In genomic region chr16:6317924-6318323, GRCh38 we compare ENCODE assay signal across 1 cellular context.
TF ChIP-seq lines count a peak whose summit lies in the region.

No MANE protein-coding gene starts in this region.

TF ChIP-seq in GM23338, 12 proteins besides CTCF, POLR2A, EP300 and RAD21:
- TF ChIP-seq, protein P1, sequence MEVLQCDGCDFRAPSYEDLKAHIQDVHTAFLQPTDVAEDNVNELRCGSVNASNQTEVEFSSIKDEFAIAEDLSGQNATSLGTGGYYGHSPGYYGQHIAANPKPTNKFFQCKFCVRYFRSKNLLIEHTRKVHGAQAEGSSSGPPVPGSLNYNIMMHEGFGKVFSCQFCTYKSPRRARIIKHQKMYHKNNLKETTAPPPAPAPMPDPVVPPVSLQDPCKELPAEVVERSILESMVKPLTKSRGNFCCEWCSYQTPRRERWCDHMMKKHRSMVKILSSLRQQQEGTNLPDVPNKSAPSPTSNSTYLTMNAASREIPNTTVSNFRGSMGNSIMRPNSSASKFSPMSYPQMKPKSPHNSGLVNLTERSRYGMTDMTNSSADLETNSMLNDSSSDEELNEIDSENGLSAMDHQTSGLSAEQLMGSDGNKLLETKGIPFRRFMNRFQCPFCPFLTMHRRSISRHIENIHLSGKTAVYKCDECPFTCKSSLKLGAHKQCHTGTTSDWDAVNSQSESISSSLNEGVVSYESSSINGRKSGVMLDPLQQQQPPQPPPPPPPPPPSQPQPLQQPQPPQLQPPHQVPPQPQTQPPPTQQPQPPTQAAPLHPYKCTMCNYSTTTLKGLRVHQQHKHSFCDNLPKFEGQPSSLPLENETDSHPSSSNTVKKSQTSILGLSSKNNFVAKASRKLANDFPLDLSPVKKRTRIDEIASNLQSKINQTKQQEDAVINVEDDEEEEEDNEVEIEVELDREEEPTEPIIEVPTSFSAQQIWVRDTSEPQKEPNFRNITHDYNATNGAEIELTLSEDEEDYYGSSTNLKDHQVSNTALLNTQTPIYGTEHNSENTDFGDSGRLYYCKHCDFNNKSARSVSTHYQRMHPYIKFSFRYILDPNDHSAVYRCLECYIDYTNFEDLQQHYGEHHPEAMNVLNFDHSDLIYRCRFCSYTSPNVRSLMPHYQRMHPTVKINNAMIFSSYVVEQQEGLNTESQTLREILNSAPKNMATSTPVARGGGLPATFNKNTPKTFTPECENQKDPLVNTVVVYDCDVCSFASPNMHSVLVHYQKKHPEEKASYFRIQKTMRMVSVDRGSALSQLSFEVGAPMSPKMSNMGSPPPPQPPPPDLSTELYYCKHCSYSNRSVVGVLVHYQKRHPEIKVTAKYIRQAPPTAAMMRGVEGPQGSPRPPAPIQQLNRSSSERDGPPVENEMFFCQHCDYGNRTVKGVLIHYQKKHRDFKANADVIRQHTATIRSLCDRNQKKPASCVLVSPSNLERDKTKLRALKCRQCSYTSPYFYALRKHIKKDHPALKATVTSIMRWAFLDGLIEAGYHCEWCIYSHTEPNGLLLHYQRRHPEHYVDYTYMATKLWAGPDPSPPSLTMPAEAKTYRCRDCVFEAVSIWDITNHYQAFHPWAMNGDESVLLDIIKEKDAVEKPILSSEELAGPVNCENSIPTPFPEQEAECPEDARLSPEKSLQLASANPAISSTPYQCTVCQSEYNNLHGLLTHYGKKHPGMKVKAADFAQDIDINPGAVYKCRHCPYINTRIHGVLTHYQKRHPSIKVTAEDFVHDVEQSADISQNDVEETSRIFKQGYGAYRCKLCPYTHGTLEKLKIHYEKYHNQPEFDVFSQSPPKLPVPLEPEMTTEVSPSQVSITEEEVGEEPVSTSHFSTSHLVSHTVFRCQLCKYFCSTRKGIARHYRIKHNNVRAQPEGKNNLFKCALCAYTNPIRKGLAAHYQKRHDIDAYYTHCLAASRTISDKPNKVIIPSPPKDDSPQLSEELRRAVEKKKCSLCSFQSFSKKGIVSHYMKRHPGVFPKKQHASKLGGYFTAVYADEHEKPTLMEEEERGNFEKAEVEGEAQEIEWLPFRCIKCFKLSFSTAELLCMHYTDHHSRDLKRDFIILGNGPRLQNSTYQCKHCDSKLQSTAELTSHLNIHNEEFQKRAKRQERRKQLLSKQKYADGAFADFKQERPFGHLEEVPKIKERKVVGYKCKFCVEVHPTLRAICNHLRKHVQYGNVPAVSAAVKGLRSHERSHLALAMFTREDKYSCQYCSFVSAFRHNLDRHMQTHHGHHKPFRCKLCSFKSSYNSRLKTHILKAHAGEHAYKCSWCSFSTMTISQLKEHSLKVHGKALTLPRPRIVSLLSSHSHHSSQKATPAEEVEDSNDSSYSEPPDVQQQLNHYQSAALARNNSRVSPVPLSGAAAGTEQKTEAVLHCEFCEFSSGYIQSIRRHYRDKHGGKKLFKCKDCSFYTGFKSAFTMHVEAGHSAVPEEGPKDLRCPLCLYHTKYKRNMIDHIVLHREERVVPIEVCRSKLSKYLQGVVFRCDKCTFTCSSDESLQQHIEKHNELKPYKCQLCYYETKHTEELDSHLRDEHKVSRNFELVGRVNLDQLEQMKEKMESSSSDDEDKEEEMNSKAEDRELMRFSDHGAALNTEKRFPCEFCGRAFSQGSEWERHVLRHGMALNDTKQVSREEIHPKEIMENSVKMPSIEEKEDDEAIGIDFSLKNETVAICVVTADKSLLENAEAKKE (CRISPR knock-in tag; IDR thresholded peaks at IDR 0.05) = peak; percentile 83
- TF ChIP-seq ZNF331 (CRISPR knock-in tag; IDR thresholded peaks at IDR 0.05; ENCODE audit: low read depth) = no peak
- 0 out of 2 replicates have a peak, but pooled peaks have one; percentile 24 for TF ChIP-seq CREB1 (CRISPR knock-in tag; IDR thresholded peaks at IDR 0.05; ENCODE audit: low read depth)
- no peak for TF ChIP-seq NANOG (IDR thresholded peaks at IDR 0.05; ENCODE audit: borderline replicate concordance)
